ENCODE assay signal across 8 cellular contexts in genomic region chr17:17641621-17642409, GRCh38. TPM values are rescaled to one million over a fixed set of nuclear protein-coding genes. Genes with fewer than 3 reads are reported as not detected.
A peak's percentile ranks its signal among the peaks of the same experiment; 100 is the strongest.
DNase-seq lines count a peak whose midpoint lies in the region; ATAC-seq and TF ChIP-seq lines count a peak whose summit lies in the region.

No MANE protein-coding gene starts in this region.

- no peak overlapping the region for H3K23ac ChIP-seq in neuronal stem cell (ENCODE audit: low read depth, low read length, poor library complexity)

- no peak overlapping the region for H2AFZ ChIP-seq in neuronal stem cell (ENCODE audit: low read length)

- H3K27me3 ChIP-seq in DOHH2 (ENCODE audit: control insufficient read depth, low read length) (no peaks in the 10 kb centered on the region), neuronal stem cell (ENCODE audit: control insufficient read depth in 3 of 3, insufficient read depth in 3 of 3, low read depth in 1 of 3, low read length in 3 of 3) (peaks cover 0 to 1% (median 0%) of the 10 kb centered on the region in 3 experiments), stomach (peaks cover 0 to 4% (median 0%) of the 10 kb centered on the region in 3 donors)

- TF ChIP-seq EP300 in stomach (IDR thresholded peaks at IDR 0.05): no peak

- WGBS in neuronal stem cell (ENCODE audit: extremely low coverage in 2 of 2, insufficient read length in 2 of 2, insufficient replicate concordance in 1 of 2), 2 donors: no CpG with 5 or more reads among the region's 14 CpGs
- 23 to 29% (median 25%) methylated on average over 14 of the region's 14 CpGs for WGBS in stomach, 5 donors

- no peak overlapping the region for H3K27ac ChIP-seq in DOHH2 (ENCODE audit: low read depth, low read length)
- no peak overlapping the region for H3K27ac ChIP-seq in RWPE1
- no peak overlapping the region for H3K27ac ChIP-seq in neuronal stem cell (replicated peaks; ENCODE audit: low read length)
- no peak overlapping the region for H3K27ac ChIP-seq in stomach

- H2BK12ac ChIP-seq in neuronal stem cell (ENCODE audit: low read length): no peak overlapping the region

- no peaks in the 10 kb centered on the region for H3K79me1 ChIP-seq in neuronal stem cell (ENCODE audit: low read depth, low read length)

- no peak overlapping the region for H2BK15ac ChIP-seq in neuronal stem cell (ENCODE audit: low read length)

- POLR2A ChIA-PET in RWPE1 (lab: Yijun Ruan, JAX; ENCODE audit: low non-redundant PET): no interaction called here

- TF ChIP-seq CTCF in DOHH2 (IDR thresholded peaks at IDR 0.05; ENCODE audit: low read depth, low read length, poor library complexity, severe bottlenecking): peak; percentile 92
- peak; percentile 84 for TF ChIP-seq CTCF in RWPE1 (conservative IDR thresholded peaks at IDR 0.05; ENCODE audit: low read depth)
- TF ChIP-seq CTCF in fibroblast of villous mesenchyme (IDR thresholded peaks at IDR 0.05; ENCODE audit: insufficient read depth, low read depth, low read length): peak; percentile 92
- peak in 6 of 7 experiments; percentile 10 to 95 (median 90) for TF ChIP-seq CTCF in stomach (IDR thresholded peaks at IDR 0.05)

- H3K18ac ChIP-seq in neuronal stem cell (ENCODE audit: low read length): no peak overlapping the region

- no peak overlapping the region for H3K14ac ChIP-seq in neuronal stem cell (ENCODE audit: low read length)

- no peaks in the 10 kb centered on the region for H4K20me1 ChIP-seq in DOHH2 (ENCODE audit: control insufficient read depth, insufficient read depth, low read depth, low read length)

- H3F3A ChIP-seq in DOHH2 (ENCODE audit: control insufficient read depth, insufficient read depth): no peaks in the 10 kb centered on the region

- H3K4me3 ChIP-seq in DOHH2 (ENCODE audit: low read length) (no peak overlapping the region), fibroblast of villous mesenchyme (ENCODE audit: low read depth, low read length) (no peak overlapping the region), neuronal stem cell (ENCODE audit: low read length in 2 of 2) (no peak overlapping the region), stomach (no peak overlapping the region)

- H3K4me3 Mint-ChIP-seq in activated T-helper 1 cell treated with anti-CD3 and anti-CD28 coated beads, Interleukin-12 subunit alpha, Interleukin-12 subunit beta, Interleukin-2, Interleukin-4 antibody, amounts not matched to agents 30 ng/mL and 10 ng/mL and 1 ng/mL, durations not matched to agents 14 hours and 24 hours and 36 hours: no peak overlapping the region

- DNase-seq in M059J (ENCODE audit: low read depth): peak; percentile 73
- DNase-seq in RWPE1 (ENCODE audit: low spot score): peak; percentile 56
- peak; percentile 67 for DNase-seq in activated T-helper 1 cell treated with anti-CD3 and anti-CD28 coated beads, Interleukin-12 subunit alpha, Interleukin-12 subunit beta, Interleukin-2, Interleukin-4 antibody, amounts not matched to agents 30 ng/mL and 10 ng/mL and 1 ng/mL, durations not matched to agents 14 hours and 24 hours and 36 hours (ENCODE audit: low spot score)
- peak; percentile 81 for DNase-seq in fibroblast of villous mesenchyme (ENCODE audit: low read depth)
- DNase-seq in neuronal stem cell (ENCODE audit: low spot score): peak; percentile 83
- DNase-seq in stomach: peak; percentile 83

- H4K91ac ChIP-seq in neuronal stem cell (ENCODE audit: low read depth, low read length, poor library complexity): no peak overlapping the region

- no peaks in the 10 kb centered on the region for H3K4me1 Mint-ChIP-seq in activated T-helper 1 cell treated with anti-CD3 and anti-CD28 coated beads, Interleukin-12 subunit alpha, Interleukin-12 subunit beta, Interleukin-2, Interleukin-4 antibody, amounts not matched to agents 30 ng/mL and 10 ng/mL and 1 ng/mL, durations not matched to agents 14 hours and 24 hours and 36 hours (ENCODE audit: low read depth)

- H2AK5ac ChIP-seq in neuronal stem cell (ENCODE audit: low read depth, low read length): no peak overlapping the region

- no peak overlapping the region for H3K9ac ChIP-seq in neuronal stem cell (ENCODE audit: low read depth, low read length, poor library complexity)

- intact Hi-C loops in activated T-helper 1 cell treated with anti-CD3 and anti-CD28 coated beads, Interleukin-12 subunit alpha, Interleukin-12 subunit beta, Interleukin-2, Interleukin-4 antibody, amounts not matched to agents 30 ng/mL and 10 ng/mL and 1 ng/mL, durations not matched to agents 14 hours and 24 hours and 36 hours (cut with micrococcal nuclease): loop anchor here (1.0 to 5.0 kb wide), 3 partner anchors 145 to 287 kb away; no protein-coding TSS in a partner anchor
- intact Hi-C loops in stomach (cut with DNase I; ENCODE audit: low total_unique reads): loop anchor here (5.0 kb wide), 1 partner anchor 285 kb away; no protein-coding TSS in a partner anchor

- H3K4ac ChIP-seq in neuronal stem cell (ENCODE audit: low read length): no peak overlapping the region

- no peaks in the 10 kb centered on the region for H3K36me3 Mint-ChIP-seq in activated T-helper 1 cell treated with anti-CD3 and anti-CD28 coated beads, Interleukin-12 subunit alpha, Interleukin-12 subunit beta, Interleukin-2, Interleukin-4 antibody, amounts not matched to agents 30 ng/mL and 10 ng/mL and 1 ng/mL, durations not matched to agents 14 hours and 24 hours and 36 hours (ENCODE audit: low read depth)

- no peaks in the 10 kb centered on the region for H3K79me2 ChIP-seq in DOHH2 (ENCODE audit: control insufficient read depth, low read length)

- H3K27ac Mint-ChIP-seq in activated T-helper 1 cell treated with anti-CD3 and anti-CD28 coated beads, Interleukin-12 subunit alpha, Interleukin-12 subunit beta, Interleukin-2, Interleukin-4 antibody, amounts not matched to agents 30 ng/mL and 10 ng/mL and 1 ng/mL, durations not matched to agents 14 hours and 24 hours and 36 hours: no peak overlapping the region

- H3K27me3 Mint-ChIP-seq in activated T-helper 1 cell treated with anti-CD3 and anti-CD28 coated beads, Interleukin-12 subunit alpha, Interleukin-12 subunit beta, Interleukin-2, Interleukin-4 antibody, amounts not matched to agents 30 ng/mL and 10 ng/mL and 1 ng/mL, durations not matched to agents 14 hours and 24 hours and 36 hours (ENCODE audit: insufficient read depth): peaks cover 7% of the 10 kb centered on the region

- CTCF ChIA-PET in RWPE1 (lab: Yijun Ruan, JAX): interaction anchor here (0.6 to 2.9 kb wide), 22 partner anchors 9 to 1615 kb away, joined by 3 to 23 read pairs (median 4); partner anchors contain the start of gene RASD1

- H3K4me1 ChIP-seq in DOHH2 (ENCODE audit: control insufficient read depth, low read length) (no peaks in the 10 kb centered on the region), neuronal stem cell (ENCODE audit: control insufficient read depth in 2 of 2, insufficient read depth in 1 of 2, low read depth in 1 of 2, low read length in 2 of 2) (no peaks in the 10 kb centered on the region), stomach (no peaks in the 10 kb centered on the region)

- no peaks in the 10 kb centered on the region for H3K36me3 ChIP-seq in DOHH2 (ENCODE audit: control insufficient read depth, low read length)
- no peaks in the 10 kb centered on the region for H3K36me3 ChIP-seq in neuronal stem cell (replicated peaks in 1 of 2; ENCODE audit: control insufficient read depth in 2 of 2, insufficient read depth in 2 of 2, low read length in 2 of 2)
- no peaks in the 10 kb centered on the region for H3K36me3 ChIP-seq in stomach

- H3K9me3 ChIP-seq in DOHH2 (ENCODE audit: control insufficient read depth, insufficient read depth, low read length): no peaks in the 10 kb centered on the region; the same call in 1 of the 2 replicates
- peaks cover 3 to 10% of the 10 kb centered on the region in 2 donors for H3K9me3 ChIP-seq in neuronal stem cell (replicated peaks in 1 of 2; ENCODE audit: control insufficient read depth in 2 of 2, insufficient read depth in 1 of 2, low read depth in 1 of 2, low read length in 2 of 2)
- peaks cover 0 to 6% (median 5%) of the 10 kb centered on the region in 4 donors for H3K9me3 ChIP-seq in stomach

- H3K4me2 ChIP-seq in DOHH2 (ENCODE audit: low read length) (no peak overlapping the region), neuronal stem cell (ENCODE audit: insufficient read depth, low read length, poor library complexity, severe bottlenecking) (no peak overlapping the region)

- no peaks in the 10 kb centered on the region for H3K9me3 Mint-ChIP-seq in activated T-helper 1 cell treated with anti-CD3 and anti-CD28 coated beads, Interleukin-12 subunit alpha, Interleukin-12 subunit beta, Interleukin-2, Interleukin-4 antibody, amounts not matched to agents 30 ng/mL and 10 ng/mL and 1 ng/mL, durations not matched to agents 14 hours and 24 hours and 36 hours

- no peak for TF ChIP-seq POLR2A in stomach (IDR thresholded peaks at IDR 0.05)

- H2BK120ac ChIP-seq in neuronal stem cell (ENCODE audit: low read depth, low read length): no peak overlapping the region

- no peak overlapping the region for H4K8ac ChIP-seq in neuronal stem cell (ENCODE audit: low read depth, low read length)

- ATAC-seq in HG02973 (IDR thresholded peaks at IDR 0.05; ENCODE audit: unreplicated experiment): no peak

- H2BK5ac ChIP-seq in neuronal stem cell (ENCODE audit: low read length): no peak overlapping the region

- H3K9me2 ChIP-seq in DOHH2 (replicated peaks; ENCODE audit: control insufficient read depth, low read length): no peaks in the 10 kb centered on the region

RNA-seq across cellular contexts. Expression of gene RAI1, which starts 39.4 kb away (rescaled TPM):
- total RNA-seq in M059J (2014; rRNA removed; shearing (Covaris generic)): 3.9 and 13.1 TPM in 2 replicates
- total RNA-seq in activated T-helper 1 cell treated with anti-CD3 and anti-CD28 coated beads, Interleukin-12 subunit alpha, Interleukin-12 subunit beta, Interleukin-2, Interleukin-4 antibody, amounts not matched to agents 30 ng/mL and 10 ng/mL and 1 ng/mL, durations not matched to agents 14 hours and 24 hours and 36 hours: 31.1 and 32.3 TPM in 2 replicates
- total RNA-seq in fibroblast of villous mesenchyme (16.0 and 24.2 TPM in 2 replicates), stomach (10 to 100 TPM; 19.1 to 94.5 (median 46.9) TPM)
- 15.1 TPM for polyA plus RNA-seq in neuronal stem cell (2013, experiment 1 of 2)
- polyA plus RNA-seq in neuronal stem cell (2013, experiment 2 of 2): 16.0 TPM
- polyA plus RNA-seq in stomach: 10 to 100 TPM in 2 of 3 donors, 1 to 10 TPM in 1; 4.6 to 12.5 (median 12.0) TPM

RNA-seq across cellular contexts. Expression of gene PEMT, which starts 50.3 kb away (rescaled TPM):
- 41.5 and 56.8 TPM in 2 replicates for total RNA-seq in M059J (2014; rRNA removed; shearing (Covaris generic))
- 39.9 and 45.1 TPM in 2 replicates for total RNA-seq in activated T-helper 1 cell treated with anti-CD3 and anti-CD28 coated beads, Interleukin-12 subunit alpha, Interleukin-12 subunit beta, Interleukin-2, Interleukin-4 antibody, amounts not matched to agents 30 ng/mL and 10 ng/mL and 1 ng/mL, durations not matched to agents 14 hours and 24 hours and 36 hours
- 28.9 and 36.7 TPM in 2 replicates for total RNA-seq in fibroblast of villous mesenchyme
- 42.5 TPM for polyA plus RNA-seq in neuronal stem cell (2013, experiment 1 of 2)
- polyA plus RNA-seq in neuronal stem cell (2013, experiment 2 of 2): 39.1 TPM
- total RNA-seq in stomach: 10 to 100 TPM in 4 of 5 donors, 1 to 10 TPM in 1; 7.0 to 44.6 (median 30.3) TPM
- 10 to 100 TPM; 13.3 to 38.1 (median 23.7) TPM for polyA plus RNA-seq in stomach
